Comparison of ENCODE assay signal across 8 cellular contexts in genomic region chr16:1959269-1960039, GRCh38. TPM values are rescaled to one million over a fixed set of nuclear protein-coding genes. Genes with fewer than 3 reads are reported as not detected.
DNase-seq lines count a peak whose midpoint lies in the region; ATAC-seq and TF ChIP-seq lines count a peak whose summit lies in the region.

Gene NDUFB10, plus strand, starts transcription at chr16:1959538. Its CDS starts 87 bp downstream, at chr16:1959625.

- H3K27me3 Mint-ChIP-seq in central memory CD8-positive, alpha-beta T cell = no peaks in the 10 kb centered on the region

- H3K4me3 ChIP-seq in kidney epithelial cell (ENCODE audit: low read depth, low read length) = peak within 1 kb of the TSS; percentile 95

- no peaks in the 10 kb centered on the region for H3K9me3 Mint-ChIP-seq in central memory CD8-positive, alpha-beta T cell

- DNase-seq in ACHN = peak; percentile 95
- DNase-seq in NCI-H2196 treated with DMSO at 0.1 percent for 48 hours (lab: John Stamatoyannopoulos, UW; ENCODE audit: unreplicated experiment) = peak; percentile 64
- DNase-seq in activated CD4-positive, CD25-positive, alpha-beta regulatory T cell treated with anti-CD3 and anti-CD28 coated beads, Interleukin-2, amount 50 U/mL, for 16 hours (ENCODE audit: low read depth, low spot score) = peak; percentile 82
- peak; percentile 78 to 87 for DNase-seq in central memory CD8-positive, alpha-beta T cell (ENCODE audit: low spot score in 2 of 2)
- DNase-seq in kidney epithelial cell (ENCODE audit: low read depth) = no peak
- DNase-seq in stimulated activated CD4-positive, alpha-beta T cell treated with anti-CD3 and anti-CD28 coated beads, Interleukin-1b, Interleukin-23, amount 100 ng/mL, for 1 hour (ENCODE audit: low read depth in 2 of 2) = peak; percentile 73 to 89

- no peaks in the 10 kb centered on the region for H3K27me3 ChIP-seq in kidney epithelial cell (ENCODE audit: control insufficient read depth, insufficient read depth, low read length)

- TF ChIP-seq CTCF in kidney epithelial cell (IDR thresholded peaks at IDR 0.05; ENCODE audit: insufficient read depth, low read length, poor library complexity, severe bottlenecking) = peak; percentile 31

- peak; percentile 81 for TF ChIP-seq POLR2A in GM18526 (IDR thresholded peaks at IDR 0.05; ENCODE audit: extremely low read depth, insufficient read length)

- H3K36me3 Mint-ChIP-seq in central memory CD8-positive, alpha-beta T cell (ENCODE audit: insufficient read depth) = peaks cover 45% of the 10 kb centered on the region

- in situ Hi-C loops in ACHN (cut with HindIII; ENCODE audit: low pct_ligation_motif_present, low pct_unique_long_range_greater_than_20kb, low sequenced_read_pairs) = loop anchor here (5.0 kb wide), 1 partner anchor 92 kb away; no protein-coding TSS in a partner anchor

- peaks cover 2% of the 10 kb centered on the region for H3K36me3 ChIP-seq in kidney epithelial cell (ENCODE audit: control insufficient read depth, insufficient read depth, low read length)

- peak within 1 kb of the TSS; percentile 94 for H3K4me3 Mint-ChIP-seq in central memory CD8-positive, alpha-beta T cell

- ATAC-seq in HG03097 (IDR thresholded peaks at IDR 0.05; ENCODE audit: low FRiP score, unreplicated experiment) = peak; percentile 77
- peak; percentile 65 for ATAC-seq in central memory CD8-positive, alpha-beta T cell (replicated peaks; ENCODE audit: extremely low read depth, poor library complexity, severe bottlenecking)

- peak within 1 kb of the TSS; percentile 99 for H3K27ac Mint-ChIP-seq in central memory CD8-positive, alpha-beta T cell (ENCODE audit: low read depth)

- H3K4me1 Mint-ChIP-seq in central memory CD8-positive, alpha-beta T cell = peaks cover 51% of the 10 kb centered on the region

RNA-seq across cellular contexts. Expression of gene NDUFB10, which starts in this region (rescaled TPM):
- total RNA-seq in kidney epithelial cell = 280 and 289 TPM in 2 replicates
